8 cellular contexts compared by ENCODE assay signal in genomic region chr17:2266045-2266864, GRCh38. TPM values are rescaled to one million over a fixed set of nuclear protein-coding genes. Genes with fewer than 3 reads are reported as not detected.
DNase-seq lines count a peak whose midpoint lies in the region; ATAC-seq and TF ChIP-seq lines count a peak whose summit lies in the region.
"Had no signal": no experiment of that assay in that cellular context is flagged by ENCODE, and none has a peak within 500 bp of the region (broad histone marks: within the 10 kb centered on the region; RNA-seq: fewer than 3 reads in every experiment).

No MANE protein-coding gene starts in this region.

- in situ Hi-C loops in IMR-90 (cut with MboI; ENCODE audit: low sequenced_read_pairs): no loop called here

- H3K23ac ChIP-seq in IMR-90 (ENCODE audit: low read depth, low read length): no peak overlapping the region; the same call in 1 of the 2 replicates

- peaks cover 20 to 68% of the 10 kb centered on the region in 2 experiments for H3K79me1 ChIP-seq in IMR-90 (ENCODE audit: low read depth in 1 of 2, low read length in 2 of 2)

- no peak overlapping the region for H2BK20ac ChIP-seq in IMR-90 (ENCODE audit: low read depth, low read length)

- intact Hi-C loops in IMR-90 (cut with micrococcal nuclease): no loop called here

- H2BK120ac ChIP-seq in IMR-90 (ENCODE audit: low read depth, low read length): no peak overlapping the region

- H3K9me3 ChIP-seq in IMR-90 (ENCODE audit: control insufficient read depth, insufficient read depth, low read length): no peaks in the 10 kb centered on the region
- H3K9me3 ChIP-seq in neutrophil: no peaks in the 10 kb centered on the region

- no peak overlapping the region for H2AK9ac ChIP-seq in IMR-90 (replicated peaks; ENCODE audit: low read depth, low read length, poor library complexity)

- peaks cover 3% of the 10 kb centered on the region; the same call in 1 of the 2 replicates for H4K20me1 ChIP-seq in IMR-90 (ENCODE audit: insufficient read depth, low read length)

- no peak overlapping the region for H2AFZ ChIP-seq in IMR-90 (replicated peaks; ENCODE audit: low read length, poor library complexity)

- peaks cover 3% of the 10 kb centered on the region; the same call in 1 of the 2 replicates for H3K36me3 ChIP-seq in IMR-90 (ENCODE audit: control insufficient read depth, insufficient read depth, low read length)
- peaks cover 17% of the 10 kb centered on the region for H3K36me3 ChIP-seq in neutrophil

- peaks cover 12% of the 10 kb centered on the region for H3K36me3 Mint-ChIP-seq in progenitor cell of endocrine pancreas (ENCODE audit: insufficient read depth)

- peak; percentile 35 for ATAC-seq in GM19468 (IDR thresholded peaks at IDR 0.05; ENCODE audit: extremely low read depth, unreplicated experiment)
- no peak for ATAC-seq in IMR-90 (ENCODE audit: low read depth)

- H2BK15ac ChIP-seq in IMR-90 (ENCODE audit: low read depth, low read length): no peak overlapping the region

- no peak overlapping the region for H3K4me2 ChIP-seq in IMR-90 (ENCODE audit: low read depth, low read length)

- H3K4me1 ChIP-seq in IMR-90 (ENCODE audit: control insufficient read depth, insufficient read depth, low read length): peaks cover 10% of the 10 kb centered on the region
- peaks cover 8 to 11% of the 10 kb centered on the region in 2 experiments for H3K4me1 ChIP-seq in neutrophil (ENCODE audit: control insufficient read depth in 1 of 2, insufficient read depth in 1 of 2, low read depth in 1 of 2, low read length in 1 of 2)

- no peak overlapping the region for H4K91ac ChIP-seq in IMR-90 (ENCODE audit: insufficient read depth, low read depth, low read length)

- no peaks in the 10 kb centered on the region for H3K4me1 Mint-ChIP-seq in progenitor cell of endocrine pancreas (ENCODE audit: low read depth)

- H3K4ac ChIP-seq in IMR-90 (ENCODE audit: low read depth, low read length): no peak overlapping the region

- H3K27me3 ChIP-seq in IMR-90 (ENCODE audit: control insufficient read depth, insufficient read depth, low read length): no peaks in the 10 kb centered on the region
- H3K27me3 ChIP-seq in neutrophil: no peaks in the 10 kb centered on the region

- H3K9me1 ChIP-seq in IMR-90 (ENCODE audit: insufficient read depth, low read length): peaks cover 6% of the 10 kb centered on the region

- no peak overlapping the region for H3K27ac ChIP-seq in IMR-90 (ENCODE audit: insufficient read depth, low read length)
- H3K27ac ChIP-seq in neutrophil: peak overlapping the region; percentile 45
- H3K27ac ChIP-seq: VCaP had no signal

- no peak overlapping the region for H2AK5ac ChIP-seq in IMR-90 (ENCODE audit: low read depth, low read length)

- no peak overlapping the region for H3K56ac ChIP-seq in IMR-90 (ENCODE audit: extremely low read depth, insufficient read depth, low read length)

- no peak overlapping the region for H3K9ac ChIP-seq in IMR-90 (ENCODE audit: low read depth, low read length)

- no peak overlapping the region for H4K5ac ChIP-seq in IMR-90 (ENCODE audit: low read depth, low read length)

- no peak overlapping the region for H2BK5ac ChIP-seq in IMR-90 (ENCODE audit: low read depth, low read length, poor library complexity, severe bottlenecking)

- dilution Hi-C loops in IMR-90 (cut with HindIII; ENCODE audit: low sequenced_read_pairs, unreplicated experiment): no loop called here

- no peaks in the 10 kb centered on the region for H3K9me3 Mint-ChIP-seq in progenitor cell of endocrine pancreas (ENCODE audit: low read depth)

- H3K14ac ChIP-seq in IMR-90 (replicated peaks; ENCODE audit: low read depth, low read length): 0 out of 2 replicates have a peak overlapping the region, but pooled peaks have one; percentile 24

- no peak overlapping the region for H4K8ac ChIP-seq in IMR-90 (ENCODE audit: low read depth in 2 of 2, low read length in 2 of 2)

- POLR2A ChIA-PET in IMR-90 (lab: Charles Lee; ENCODE audit: unreplicated experiment): no interaction called here

- TF ChIP-seq CTCF in IMR-90 (conservative IDR thresholded peaks at IDR 0.05; ENCODE audit: low read depth, low read length): no peak
- no peak for TF ChIP-seq CTCF in neutrophil (IDR thresholded peaks at IDR 0.05)
- no peak for TF ChIP-seq CTCF in progenitor cell of endocrine pancreas (IDR thresholded peaks at IDR 0.05; ENCODE audit: unreplicated experiment)

- H3K18ac ChIP-seq in IMR-90 (ENCODE audit: low read depth, low read length): no peak overlapping the region

- no peak for TF ChIP-seq RAD21 in IMR-90 (IDR thresholded peaks at IDR 0.05; ENCODE audit: low read length)

- no peak overlapping the region for H3K4me3 Mint-ChIP-seq in progenitor cell of endocrine pancreas (ENCODE audit: low read depth)

- H3K27ac Mint-ChIP-seq in progenitor cell of endocrine pancreas: no peak overlapping the region

- H3K27me3 Mint-ChIP-seq in progenitor cell of endocrine pancreas: no peaks in the 10 kb centered on the region

- no TSS peak for BruUV-seq in IMR-90 (replicated peaks; lab: Mats Ljungman, UMichigan)

- no CpG with 5 or more reads among the region's 13 CpGs for WGBS in IMR-90 (ENCODE audit: extremely low coverage in 2 of 2, insufficient read length in 1 of 2), 2 experiments

- no peak for DNase-seq in IMR-90
- peak; percentile 67 for DNase-seq in activated T-cell treated with anti-CD3 and anti-CD28 coated beads, Interleukin-2, amount 50 U/mL, for 1 hour
- no peak for DNase-seq in NCI-H748 (lab: John Stamatoyannopoulos, UW; ENCODE audit: unreplicated experiment)
- DNase-seq in HuH-7 (ENCODE audit: low spot score): no peak
- DNase-seq in progenitor cell of endocrine pancreas (ENCODE audit: low spot score, unreplicated experiment): no peak

- no peak for TF ChIP-seq POLR2A in IMR-90 (IDR thresholded peaks at IDR 0.05; ENCODE audit: low read depth, low read length)

- CTCF ChIA-PET in IMR-90 (lab: Yijun Ruan, JAX): no interaction called here

- no peak overlapping the region for H3K4me3 ChIP-seq in IMR-90 (ENCODE audit: insufficient read depth, low read depth, low read length)
- H3K4me3 ChIP-seq in neutrophil (ENCODE audit: low read depth in 1 of 2, low read length in 1 of 2): no peak overlapping the region

TF ChIP-seq in IMR-90, 13 proteins besides CTCF, POLR2A, EP300 and RAD21:
- no peak for TF ChIP-seq MAZ (IDR thresholded peaks at IDR 0.05; ENCODE audit: borderline replicate concordance, low read depth, low read length)
- TF ChIP-seq SMC3 (IDR thresholded peaks at IDR 0.05; ENCODE audit: low read depth, low read length): no peak
- TF ChIP-seq USF2 (IDR thresholded peaks at IDR 0.05; ENCODE audit: low read depth, low read length): no peak
- no peak for TF ChIP-seq CHD1 (IDR thresholded peaks at IDR 0.05; ENCODE audit: low read depth, low read length)
- no peak for TF ChIP-seq ELK1 (IDR thresholded peaks at IDR 0.05; ENCODE audit: borderline replicate concordance, low read depth, low read length)
- no peak for TF ChIP-seq RFX5 (IDR thresholded peaks at IDR 0.05; ENCODE audit: low read depth, low read length)
- TF ChIP-seq RCOR1 (IDR thresholded peaks at IDR 0.05; ENCODE audit: insufficient replicate concordance, low read length): no peak
- no peak for TF ChIP-seq NFE2L2 (IDR thresholded peaks at IDR 0.05; ENCODE audit: low read depth, low read length)
- TF ChIP-seq MXI1 (IDR thresholded peaks at IDR 0.05; ENCODE audit: borderline replicate concordance, low read depth, low read length): no peak
- no peak for TF ChIP-seq CEBPB (IDR thresholded peaks at IDR 0.05; ENCODE audit: low read depth, low read length)
- no peak for TF ChIP-seq MAFK (IDR thresholded peaks at IDR 0.05; ENCODE audit: low read depth, low read length)
- no peak for TF ChIP-seq BHLHE40 (IDR thresholded peaks at IDR 0.05; ENCODE audit: low read depth, low read length)
- TF ChIP-seq FOS (IDR thresholded peaks at IDR 0.05; ENCODE audit: low read depth, low read length): no peak
TF ChIP-seq in IMR-90: peak in this region for 0.

RNA-seq across cellular contexts. Expression of gene SMG6, which starts 37.3 kb away (rescaled TPM):
- 16.3 and 18.9 TPM in 2 replicates for total RNA-seq in IMR-90 (2012; rRNA removed)
- polyA plus RNA-seq in IMR-90 (2012; rRNA removed): 23.5 and 30.3 TPM in 2 replicates
- polyA plus RNA-seq in IMR-90 (2012; cell fraction: cytosol; rRNA removed): 17.7 and 31.5 TPM in 2 replicates
- 32.6 and 45.9 TPM in 2 replicates for polyA plus RNA-seq in IMR-90 (2012; cell fraction: nucleus; rRNA removed; ENCODE audit: low replicate concordance)
- total RNA-seq in progenitor cell of endocrine pancreas: 44.5 and 47.7 TPM in 2 replicates

RNA-seq across cellular contexts. Expression of gene SRR, which starts 37.5 kb away (rescaled TPM):
- total RNA-seq in IMR-90 (2012; rRNA removed) (38.0 and 52.7 TPM in 2 replicates), progenitor cell of endocrine pancreas (15.2 and 16.5 TPM in 2 replicates)
- 13.1 and 14.5 TPM in 2 replicates for polyA plus RNA-seq in IMR-90 (2012; rRNA removed)
- polyA plus RNA-seq in IMR-90 (2012; cell fraction: cytosol; rRNA removed): 11.2 and 12.0 TPM in 2 replicates
- 2.8 and 8.8 TPM in 2 replicates for polyA plus RNA-seq in IMR-90 (2012; cell fraction: nucleus; rRNA removed; ENCODE audit: low replicate concordance)
